In the genomic region with DNA sequence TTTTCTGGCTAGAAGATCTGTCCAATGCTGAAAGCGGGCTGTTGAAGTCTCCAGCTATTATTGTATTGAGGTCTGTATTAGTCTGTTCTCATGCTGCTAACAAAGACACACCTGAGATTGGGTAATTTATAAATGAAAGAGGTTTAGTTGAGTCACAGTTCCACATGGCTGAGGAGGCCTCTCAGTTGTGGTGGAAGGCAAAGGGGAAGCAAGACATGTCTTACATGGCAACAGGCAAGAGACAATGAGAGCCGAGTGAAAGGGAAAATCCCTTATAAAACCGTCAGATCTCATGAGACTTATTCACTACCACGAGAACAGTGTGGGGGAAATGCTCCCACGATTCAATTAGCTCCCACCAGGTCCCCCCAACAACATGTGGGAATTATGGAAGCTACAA, we compare ENCODE assay signal across 17 cellular contexts.
A peak's percentile ranks its signal among the peaks of the same experiment; 100 is the strongest.
DNase-seq lines count a peak whose midpoint lies in the region; ATAC-seq lines count a peak whose summit lies in the region.
"Had no signal": no experiment of that assay in that cellular context is flagged by ENCODE, and none has a peak within 500 bp of the region (broad histone marks: within the 10 kb centered on the region; RNA-seq: fewer than 3 reads in every experiment).

No MANE protein-coding gene starts in this region.

- no peak overlapping the region for H3K4me3 Mint-ChIP-seq in stimulated activated naive CD8-positive, alpha-beta T cell treated with anti-CD3 and anti-CD28 coated beads, Interleukin-15, amount 100 ng/mL, for 72 hours
- H3K4me3 Mint-ChIP-seq: B cell; CD4-positive, alpha-beta T cell; IgD-negative memory B cell had no signal

- H3K27me3 Mint-ChIP-seq in stimulated activated naive CD8-positive, alpha-beta T cell treated with anti-CD3 and anti-CD28 coated beads, Interleukin-15, amount 100 ng/mL, for 72 hours = no peaks in the 10 kb centered on the region
- H3K27me3 Mint-ChIP-seq: B cell; CD4-positive, alpha-beta T cell; IgD-negative memory B cell had no signal

- peak; percentile 67 for ATAC-seq in stimulated activated naive CD8-positive, alpha-beta T cell treated with anti-CD3 and anti-CD28 coated beads, Interleukin-15, amount 100 ng/mL, for 72 hours
- no peak for ATAC-seq in stimulated activated naive CD8-positive, alpha-beta T cell treated with anti-CD3 and anti-CD28 coated beads, Interleukin-15, Interleukin-2, amounts not matched to agents 100 U/mL and 50 U/mL, for 24 hours
- ATAC-seq in GM21423 (IDR thresholded peaks at IDR 0.05; ENCODE audit: unreplicated experiment) (peak; percentile 61), HG03442 (IDR thresholded peaks at IDR 0.05; ENCODE audit: unreplicated experiment) (peak; percentile 36)

- peak in 1 of 2 donors; percentile 9 for DNase-seq in stimulated activated naive CD8-positive, alpha-beta T cell treated with anti-CD3 and anti-CD28 coated beads, Interleukin-15, amount 100 ng/mL, for 72 hours
- no peak for DNase-seq in stimulated activated naive CD8-positive, alpha-beta T cell treated with anti-CD3 and anti-CD28 coated beads, Interleukin-15, Interleukin-2, amounts not matched to agents 100 U/mL and 50 U/mL, for 24 hours
- DNase-seq in SHP77 (lab: John Stamatoyannopoulos, UW) (no peak), EL (no peak), mucosa of gallbladder (ENCODE audit: low spot score) (no peak)
- DNase-seq: ACHN; Calu3; CD4-positive, alpha-beta T cell; GOT3; NCI-H1436; NCI-H2107; NCI-H345; NCI-H526 treated with DMSO at 0.1 percent for 48 hours had no signal

- peaks cover 11 to 28% of the 10 kb centered on the region in 2 donors for H3K9me3 Mint-ChIP-seq in stimulated activated naive CD8-positive, alpha-beta T cell treated with anti-CD3 and anti-CD28 coated beads, Interleukin-15, amount 100 ng/mL, for 72 hours

- H3K27ac Mint-ChIP-seq in stimulated activated naive CD8-positive, alpha-beta T cell treated with anti-CD3 and anti-CD28 coated beads, Interleukin-15, amount 100 ng/mL, for 72 hours = no peak overlapping the region
- H3K27ac Mint-ChIP-seq: B cell; CD4-positive, alpha-beta T cell; IgD-negative memory B cell had no signal

- H3K4me1 Mint-ChIP-seq in stimulated activated naive CD8-positive, alpha-beta T cell treated with anti-CD3 and anti-CD28 coated beads, Interleukin-15, amount 100 ng/mL, for 72 hours = peaks cover 5% of the 10 kb centered on the region
